ENCODE assay signal across 1 cellular context in genomic region chr20:9978395-9979004, GRCh38.
TF ChIP-seq lines count a peak whose summit lies in the region.

No MANE protein-coding gene starts in this region.

TF ChIP-seq in K562, 482 proteins besides CTCF, POLR2A, EP300 and RAD21 (continued from another document):
- no peak for TF ChIP-seq TSHZ1 (CRISPR knock-in tag; IDR thresholded peaks at IDR 0.05)
- no peak for TF ChIP-seq ERF (CRISPR knock-in tag; IDR thresholded peaks at IDR 0.05)
- no peak for TF ChIP-seq ZNF584 (CRISPR knock-in tag; IDR thresholded peaks at IDR 0.05; ENCODE audit: low read depth)
- TF ChIP-seq FOSL1 (tag; conservative IDR thresholded peaks at IDR 0.05) = peak; percentile 47; the same call in 1 of the 2 replicates
- no peak for TF ChIP-seq RFX7 (CRISPR knock-in tag; IDR thresholded peaks at IDR 0.05)
- peak; percentile 25; the same call in 1 of the 2 replicates for TF ChIP-seq SMC3 (conservative IDR thresholded peaks at IDR 0.05; ENCODE audit: insufficient read depth, low read depth, low read length)
- no peak for TF ChIP-seq ZNF589 (CRISPR knock-in tag; IDR thresholded peaks at IDR 0.05; ENCODE audit: low read depth)
- TF ChIP-seq TRIM24 (IDR thresholded peaks at IDR 0.05) = no peak
- TF ChIP-seq ZNF165 (CRISPR knock-in tag; IDR thresholded peaks at IDR 0.05; ENCODE audit: borderline replicate concordance) = no peak
- peak; percentile 60; the same call in 1 of the 2 replicates for TF ChIP-seq JUND (IDR thresholded peaks at IDR 0.05; ENCODE audit: borderline replicate concordance, low read depth, low read length)
- peak; percentile 87 for TF ChIP-seq JUND (tag; IDR thresholded peaks at IDR 0.05; ENCODE audit: borderline replicate concordance, low read depth, low read length)
- no peak for TF ChIP-seq SMARCA4 (IDR thresholded peaks at IDR 0.05)
- TF ChIP-seq ZNF384 (IDR thresholded peaks at IDR 0.05; ENCODE audit: low read depth, low read length) = no peak
- no peak for TF ChIP-seq ZBTB8A (IDR thresholded peaks at IDR 0.05; ENCODE audit: partially characterized antibody)
- TF ChIP-seq FOXM1 (IDR thresholded peaks at IDR 0.05; ENCODE audit: low read depth) = no peak
- TF ChIP-seq FOXM1 (CRISPR knock-in tag; IDR thresholded peaks at IDR 0.05; ENCODE audit: low read depth) = no peak
- no peak for TF ChIP-seq ELF1 (tag; IDR thresholded peaks at IDR 0.05)
- TF ChIP-seq EP400 (IDR thresholded peaks at IDR 0.05) = no peak
- TF ChIP-seq KLF1 (tag; IDR thresholded peaks at IDR 0.05) = no peak
- TF ChIP-seq NFE2 (IDR thresholded peaks at IDR 0.05; ENCODE audit: low read depth) = no peak
- TF ChIP-seq ASH1L (IDR thresholded peaks at IDR 0.05; ENCODE audit: borderline replicate concordance, low read depth, partially characterized antibody) = no peak
- no peak for TF ChIP-seq ATF1 (CRISPR knock-in tag; IDR thresholded peaks at IDR 0.05)
- TF ChIP-seq ATF1 (tag; IDR thresholded peaks at IDR 0.05) = peak; percentile 69
- no peak for TF ChIP-seq MLX (CRISPR knock-in tag; conservative IDR thresholded peaks at IDR 0.05)
- no peak for TF ChIP-seq NFXL1 (CRISPR knock-in tag; IDR thresholded peaks at IDR 0.05)
- no peak for TF ChIP-seq EHMT2 (IDR thresholded peaks at IDR 0.05)
- no peak for TF ChIP-seq NFIC (IDR thresholded peaks at IDR 0.05)
- no peak for TF ChIP-seq ZKSCAN1 (IDR thresholded peaks at IDR 0.05; ENCODE audit: low read depth, low read length)
- TF ChIP-seq SUPT5H (IDR thresholded peaks at IDR 0.05) = no peak
- peak; percentile 68 for TF ChIP-seq ATF3 (IDR thresholded peaks at IDR 0.05)
- no peak for TF ChIP-seq ATF3 (CRISPR knock-in tag; conservative IDR thresholded peaks at IDR 0.05)
- TF ChIP-seq ETV1 (tag; conservative IDR thresholded peaks at IDR 0.05; ENCODE audit: low read depth) = no peak
- no peak for TF ChIP-seq ZNF174 (CRISPR knock-in tag; IDR thresholded peaks at IDR 0.05)
- no peak for TF ChIP-seq ZNF431 (CRISPR knock-in tag; IDR thresholded peaks at IDR 0.05)
- no peak for TF ChIP-seq ZNF655 (CRISPR knock-in tag; IDR thresholded peaks at IDR 0.05)
- TF ChIP-seq DEAF1 (CRISPR knock-in tag; IDR thresholded peaks at IDR 0.05) = peak; percentile 45; the same call in 1 of the 2 replicates
- no peak for TF ChIP-seq MCM3 (IDR thresholded peaks at IDR 0.05)
- TF ChIP-seq ZBTB5 (IDR thresholded peaks at IDR 0.05) = no peak
- no peak for TF ChIP-seq NRF1 (conservative IDR thresholded peaks at IDR 0.05 in 1 of 2, IDR thresholded peaks at IDR 0.05 in 1 of 2)
- TF ChIP-seq ZMIZ1 (IDR thresholded peaks at IDR 0.05; ENCODE audit: low read depth in 2 of 2, low read length in 2 of 2) = no peak
- TF ChIP-seq ZSCAN29 (IDR thresholded peaks at IDR 0.05) = no peak
- no peak for TF ChIP-seq TAF15 (IDR thresholded peaks at IDR 0.05; ENCODE audit: low read depth, low read length)
- no peak for TF ChIP-seq E2F4 (CRISPR knock-in tag; IDR thresholded peaks at IDR 0.05; ENCODE audit: low read depth)
- TF ChIP-seq E2F8 (IDR thresholded peaks at IDR 0.05; ENCODE audit: low read depth, partially characterized antibody) = no peak
- TF ChIP-seq MTA3 (IDR thresholded peaks at IDR 0.05; ENCODE audit: borderline replicate concordance) = no peak
- TF ChIP-seq E2F3 (CRISPR knock-in tag; IDR thresholded peaks at IDR 0.05) = no peak
- TF ChIP-seq ARHGAP35 (IDR thresholded peaks at IDR 0.05; ENCODE audit: partially characterized antibody) = no peak
- TF ChIP-seq ETV5 (CRISPR knock-in tag; IDR thresholded peaks at IDR 0.05; ENCODE audit: low read depth) = no peak
- no peak for TF ChIP-seq SP2 (IDR thresholded peaks at IDR 0.05; ENCODE audit: extremely low read depth, low read depth, low read length, poor library complexity, severe bottlenecking)
- no peak for TF ChIP-seq TEAD2 (tag; IDR thresholded peaks at IDR 0.05)
TF ChIP-seq in K562: peak in this region for 7.
